In genomic region chr20:34129518-34130162, GRCh38 we compare ENCODE assay signal across 1 cellular context.
TF ChIP-seq lines count a peak whose summit lies in the region.

No MANE protein-coding gene starts in this region.

TF ChIP-seq in H1, 55 proteins besides CTCF, POLR2A, EP300 and RAD21 (continued from another document):
- no peak for TF ChIP-seq EGR1 (IDR thresholded peaks at IDR 0.05; ENCODE audit: borderline replicate concordance, low read depth, low read length)
- TF ChIP-seq TAF7 (optimal IDR thresholded peaks at IDR 0.05; ENCODE audit: borderline replicate concordance, low read depth, low read length) = no peak
- TF ChIP-seq RXRA (IDR thresholded peaks at IDR 0.05; ENCODE audit: insufficient read depth, low read depth, low read length) = no peak
- no peak for TF ChIP-seq ATF3 (IDR thresholded peaks at IDR 0.05; ENCODE audit: insufficient read depth, low read depth, low read length)
- no peak for TF ChIP-seq RBBP5 (IDR thresholded peaks at IDR 0.05; ENCODE audit: borderline replicate concordance, low read depth, low read length)
